In the genomic region with DNA sequence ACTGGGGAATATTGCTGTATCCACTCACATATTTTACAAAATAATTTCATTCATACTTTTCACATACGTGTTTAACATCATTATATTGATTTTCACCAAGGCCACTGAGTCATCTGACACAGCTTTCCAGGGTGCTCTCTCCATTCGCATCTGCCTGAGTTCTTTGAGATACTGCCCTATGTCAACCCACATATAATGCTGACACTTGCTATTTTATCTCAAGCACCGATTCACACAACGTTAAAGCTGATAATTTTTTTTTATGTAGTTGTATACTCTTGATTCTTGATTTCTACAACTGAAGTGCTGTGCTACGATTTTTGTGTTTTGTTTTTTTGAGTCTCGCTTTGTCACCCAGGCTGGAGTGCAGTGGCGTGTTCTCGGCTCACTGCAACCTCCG, we compare ENCODE assay signal across 28 cellular contexts.
"Had no signal": no experiment of that assay in that cellular context is flagged by ENCODE, and none has a peak within 500 bp of the region (broad histone marks: within the 10 kb centered on the region; RNA-seq: fewer than 3 reads in every experiment).

No MANE protein-coding gene starts in this region.

- H3K36me3 ChIP-seq: colonic mucosa, esophagus muscularis mucosa, esophagus squamous epithelium, gastrocnemius medialis, gastroesophageal sphincter, heart left ventricle, heart right ventricle had no signal

- H3K27ac ChIP-seq: colonic mucosa, coronary artery, dorsolateral prefrontal cortex, epithelial cell of prostate, esophagus muscularis mucosa, esophagus squamous epithelium, foreskin keratinocyte, gastrocnemius medialis, gastroesophageal sphincter, heart left ventricle, heart right ventricle had no signal

- H3K4me1 ChIP-seq: colonic mucosa, esophagus muscularis mucosa, esophagus squamous epithelium, foreskin keratinocyte, gastrocnemius medialis, gastroesophageal sphincter had no signal

- ATAC-seq: effector memory CD8-positive, alpha-beta T cell; esophagus mucosa; foreskin keratinocyte; gastrocnemius medialis; gastroesophageal sphincter; heart left ventricle; heart right ventricle had no signal

- H3K4me3 ChIP-seq: colonic mucosa, coronary artery, dorsolateral prefrontal cortex, esophagus muscularis mucosa, esophagus squamous epithelium, gastrocnemius medialis, gastroesophageal sphincter, heart left ventricle, heart right ventricle had no signal

- H3K27me3 ChIP-seq: colonic mucosa, dorsolateral prefrontal cortex, esophagus muscularis mucosa, esophagus squamous epithelium, foreskin keratinocyte, gastrocnemius medialis, gastroesophageal sphincter, heart left ventricle, heart right ventricle had no signal

- FAIRE-seq: colon, endometrium, endothelial cell of umbilical vein, frontal cortex had no signal

- H3K9me3 ChIP-seq: colonic mucosa, esophagus muscularis mucosa, esophagus squamous epithelium, gastrocnemius medialis, gastroesophageal sphincter, heart left ventricle had no signal

- DNase-seq: colonic mucosa; cortex of kidney; dermis blood vessel endothelial cell; dorsolateral prefrontal cortex; effector CD4-positive, alpha-beta T cell; effector CD8-positive, alpha-beta T cell; effector memory CD4-positive, alpha-beta T cell; effector memory CD8-positive, alpha-beta T cell; endodermal cell; erythroblast; esophagus squamous epithelium; foreskin fibroblast; foreskin keratinocyte; foreskin melanocyte; gastrocnemius medialis; glutamatergic neuron; head of caudate nucleus; heart left ventricle; heart right ventricle had no signal
